Comparison of ENCODE assay signal across 15 cellular contexts in the genomic region with DNA sequence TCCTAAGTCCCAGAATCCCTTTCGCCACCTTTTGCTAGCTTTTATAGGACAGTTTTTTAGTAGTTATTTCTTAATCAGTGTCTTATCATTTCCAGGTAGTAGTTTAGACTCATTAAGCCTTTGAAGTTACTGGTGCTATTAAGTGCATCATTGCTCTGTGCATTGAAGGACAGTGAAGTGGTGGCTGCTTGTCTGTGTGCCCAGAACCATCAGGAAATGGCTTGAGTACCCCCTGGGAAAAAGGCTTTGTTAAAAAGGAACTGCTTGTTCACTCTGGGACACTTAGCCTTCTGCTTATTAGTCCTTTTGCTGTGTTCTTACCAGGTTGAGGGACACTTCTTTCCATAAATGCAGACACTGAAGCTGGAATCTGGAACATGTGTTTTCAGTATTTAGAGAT. TPM values are rescaled to one million over a fixed set of nuclear protein-coding genes. Genes with fewer than 3 reads are reported as not detected.
"Had no signal": no experiment of that assay in that cellular context is flagged by ENCODE, and none has a peak within 500 bp of the region (broad histone marks: within the 10 kb centered on the region; RNA-seq: fewer than 3 reads in every experiment).

No MANE protein-coding gene starts in this region.

- H3K27ac ChIP-seq: adrenal gland, vagina had no signal

- H3K36me3 ChIP-seq: adrenal gland, vagina had no signal

- H3K27me3 ChIP-seq: adrenal gland, vagina had no signal

- H3K4me1 ChIP-seq: vagina had no signal

- H3K4me3 ChIP-seq: adrenal gland, vagina had no signal

- ATAC-seq: activated naive CD4-positive, alpha-beta T cell treated with anti-CD3 and anti-CD28 coated beads, Interleukin-2, amount 50 U/mL, for 72 hours; left lobe of liver; right cardiac atrium; stimulated activated naive CD8-positive, alpha-beta T cell treated with anti-CD3 and anti-CD28 coated beads, Interleukin-15, Interleukin-2, amounts not matched to agents 100 U/mL and 50 U/mL, for 24 hours had no signal

- H3K9me3 ChIP-seq: adrenal gland, vagina had no signal

- DNase-seq: activated CD4-positive, alpha-beta T cell treated with anti-CD3 and anti-CD28 coated beads, Interleukin-2, amount 50 U/mL, for 48 hours; activated gamma-delta T cell treated with Interleukin-2 at 50 U/mL for 16 hours; adrenal gland; erythroblast; head of caudate nucleus; mammary epithelial cell; nephron progenitor cell; right cardiac atrium; stimulated activated naive CD8-positive, alpha-beta T cell treated with anti-CD3 and anti-CD28 coated beads, Interleukin-15, Interleukin-2, amounts not matched to agents 100 U/mL and 50 U/mL, for 24 hours; substantia nigra; trophoblast cell had no signal

RNA-seq across cellular contexts. Expression of gene DTNA, which starts 30.0 kb away (rescaled TPM):
- total RNA-seq: activated T-helper 1 cell treated with anti-CD3 and anti-CD28 coated beads, Interleukin-12 subunit alpha, Interleukin-12 subunit beta, Interleukin-2, Interleukin-4 antibody, amounts not matched to agents 30 ng/mL and 10 ng/mL and 1 ng/mL, durations not matched to agents 14 hours and 24 hours and 36 hours had no signal
